Comparison of ENCODE assay signal across 8 cellular contexts in the genomic region with DNA sequence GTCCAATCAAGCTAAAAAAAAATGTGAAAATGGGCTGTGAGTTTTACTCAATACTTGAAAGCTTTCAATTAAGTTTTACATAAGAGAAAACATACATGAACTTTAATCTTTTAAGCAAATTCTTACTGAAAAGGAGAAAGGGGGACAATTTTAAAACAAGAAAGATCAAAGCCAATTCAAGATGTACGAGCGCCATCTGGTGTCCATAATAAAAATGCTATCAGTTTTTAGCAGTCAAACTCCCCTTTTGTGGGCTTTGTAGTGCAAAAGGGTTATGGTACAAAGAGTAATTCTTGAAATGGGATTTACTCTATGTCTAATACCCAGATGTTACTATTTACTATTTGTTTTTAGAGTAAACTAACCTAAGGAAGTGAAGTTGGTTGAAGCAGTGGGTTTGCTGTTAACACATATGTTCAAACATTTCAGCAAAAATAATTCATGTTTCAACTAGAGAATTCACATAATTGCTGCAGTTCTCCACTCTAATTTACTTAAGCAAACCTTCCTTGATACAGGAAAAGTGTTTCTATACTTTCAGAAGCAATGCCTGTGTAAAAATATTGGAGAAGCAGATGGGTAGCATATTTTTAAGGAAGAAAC.
DNase-seq lines count a peak whose midpoint lies in the region; ATAC-seq, FAIRE-seq and TF ChIP-seq lines count a peak whose summit lies in the region.

No MANE protein-coding gene starts in this region.

- TF ChIP-seq CTCF in VCaP (conservative IDR thresholded peaks at IDR 0.05) (peak; percentile 85), HepG2 (CRISPR knock-in tag; IDR thresholded peaks at IDR 0.05) (peak; percentile 58)

- intact Hi-C loops in HepG2 (cut with micrococcal nuclease; ENCODE audit: unreplicated experiment): no loop called here

- no peak overlapping the region for H3K4me2 ChIP-seq in HepG2 (ENCODE audit: low read depth, low read length)

- CTCF ChIA-PET in HepG2 (lab: Yijun Ruan, JAX; ENCODE audit: low intra/inter-chr PET ratio, low total read pairs): no interaction called here

- no peak overlapping the region for H3K4me3 ChIP-seq in HepG2 (replicated peaks in 1 of 3; ENCODE audit: insufficient read depth in 1 of 3, low read depth in 2 of 3, low read length in 3 of 3)

- DNase-seq in EH (ENCODE audit: low read depth): peak; percentile 7
- DNase-seq in M059J (ENCODE audit: low read depth): peak; percentile 6
- peak; percentile 6 for DNase-seq in HepG2 (ENCODE audit: low spot score)
- DNase-seq in activated CD4-positive, alpha-beta T cell treated with anti-CD3 and anti-CD28 coated beads, Interleukin-2, amount 50 U/mL, for 48 hours: no peak
- no peak for DNase-seq in AG08395 (ENCODE audit: low spot score)

- WGBS in HepG2 (ENCODE audit: low lambda C conversion rate): 0% methylated on average over 2 of the region's 2 CpGs

- no TSS peak for BruUV-seq in HepG2 (replicated peaks; lab: Mats Ljungman, UMichigan)

- no peak overlapping the region for H2AFZ ChIP-seq in HepG2 (ENCODE audit: low read length)

- no peak overlapping the region for H3K9ac ChIP-seq in HepG2 (ENCODE audit: insufficient read depth, low read depth, low read length)

- in situ Hi-C loops in HepG2 (cut with HindIII; ENCODE audit: extremely low pct_ligation_motif_present, low pct_unique_long_range_greater_than_20kb): no loop called here

- no peaks in the 10 kb centered on the region for H3K79me2 ChIP-seq in HepG2 (ENCODE audit: insufficient read depth, low read length)

- H3K27me3 ChIP-seq in HepG2 (ENCODE audit: control insufficient read depth in 1 of 2, insufficient read depth in 2 of 2, low read length in 2 of 2): no peaks in the 10 kb centered on the region

- TF ChIP-seq EP300 in HepG2 (IDR thresholded peaks at IDR 0.05; ENCODE audit: low read depth in 2 of 2, low read length in 2 of 2) (no peak), HepG2 (CRISPR knock-in tag; IDR thresholded peaks at IDR 0.05; ENCODE audit: borderline replicate concordance) (no peak)

- no peaks in the 10 kb centered on the region for H3K36me3 ChIP-seq in HepG2 (replicated peaks in 1 of 2; ENCODE audit: control insufficient read depth in 1 of 2, insufficient read depth in 2 of 2, low read length in 2 of 2)

- POLR2A ChIA-PET in HepG2 (lab: Yijun Ruan, JAX): no interaction called here

- no peak for TF ChIP-seq POLR2A in HepG2 (IDR thresholded peaks at IDR 0.05; ENCODE audit: insufficient read depth in 1 of 2, low read depth in 2 of 2, low read length in 2 of 2)

- H4K20me1 ChIP-seq in HepG2 (ENCODE audit: insufficient read depth, low read length): no peaks in the 10 kb centered on the region

- H3K27ac ChIP-seq in VCaP (no peak overlapping the region), HepG2 (ENCODE audit: extremely low read length, insufficient read depth, low read length) (no peak overlapping the region)

- peak; percentile 12 for FAIRE-seq in HepG2 (lab: Jason Lieb, UNC)

- no peak for TF ChIP-seq RAD21 in HepG2 (CRISPR knock-in tag; IDR thresholded peaks at IDR 0.05)

- no peak for ATAC-seq in HepG2
- no peak for ATAC-seq in GM18909 (IDR thresholded peaks at IDR 0.05; ENCODE audit: poor library complexity, unreplicated experiment)
- ATAC-seq in HG03097 (IDR thresholded peaks at IDR 0.05; ENCODE audit: low FRiP score, unreplicated experiment): no peak

- H3K9me3 ChIP-seq in HepG2 (ENCODE audit: low read length): no peaks in the 10 kb centered on the region

- no peaks in the 10 kb centered on the region for H3K4me1 ChIP-seq in HepG2 (ENCODE audit: insufficient read depth, low read length)

TF ChIP-seq in HepG2, 621 proteins besides CTCF, POLR2A, EP300 and RAD21:
- TF ChIP-seq MYC (CRISPR knock-in tag; IDR thresholded peaks at IDR 0.05; ENCODE audit: borderline replicate concordance): no peak
- no peak for TF ChIP-seq ZNF530 (CRISPR knock-in tag; IDR thresholded peaks at IDR 0.05; ENCODE audit: low read depth)
- TF ChIP-seq PITX1 (CRISPR knock-in tag; IDR thresholded peaks at IDR 0.05): no peak
- TF ChIP-seq FOXC1 (CRISPR knock-in tag; IDR thresholded peaks at IDR 0.05; ENCODE audit: borderline replicate concordance): no peak
- TF ChIP-seq SOX5 (CRISPR knock-in tag; IDR thresholded peaks at IDR 0.05; ENCODE audit: borderline replicate concordance): no peak
- TF ChIP-seq ZNF607 (CRISPR knock-in tag; IDR thresholded peaks at IDR 0.05; ENCODE audit: borderline replicate concordance): no peak
- no peak for TF ChIP-seq HNF1A (IDR thresholded peaks at IDR 0.05; ENCODE audit: low read depth)
- no peak for TF ChIP-seq HNF1A (CRISPR knock-in tag; IDR thresholded peaks at IDR 0.05; ENCODE audit: borderline replicate concordance)
- no peak for TF ChIP-seq POGZ (CRISPR knock-in tag; IDR thresholded peaks at IDR 0.05)
- TF ChIP-seq STAG1 (CRISPR knock-in tag; IDR thresholded peaks at IDR 0.05): peak; percentile 60

Comparison
In these comparisons a context has a peak if more than half of its experiments do, and no peak if none do; other contexts are left out.
1. DNase-seq: peak in EH (single experiment), M059J (single experiment) and HepG2 (single experiment); none in activated CD4-positive, alpha-beta T cell treated with anti-CD3 and anti-CD28 coated beads, Interleukin-2, amount 50 U/mL, for 48 hours (0 of 2) and AG08395 (single experiment).